In the genomic region with DNA sequence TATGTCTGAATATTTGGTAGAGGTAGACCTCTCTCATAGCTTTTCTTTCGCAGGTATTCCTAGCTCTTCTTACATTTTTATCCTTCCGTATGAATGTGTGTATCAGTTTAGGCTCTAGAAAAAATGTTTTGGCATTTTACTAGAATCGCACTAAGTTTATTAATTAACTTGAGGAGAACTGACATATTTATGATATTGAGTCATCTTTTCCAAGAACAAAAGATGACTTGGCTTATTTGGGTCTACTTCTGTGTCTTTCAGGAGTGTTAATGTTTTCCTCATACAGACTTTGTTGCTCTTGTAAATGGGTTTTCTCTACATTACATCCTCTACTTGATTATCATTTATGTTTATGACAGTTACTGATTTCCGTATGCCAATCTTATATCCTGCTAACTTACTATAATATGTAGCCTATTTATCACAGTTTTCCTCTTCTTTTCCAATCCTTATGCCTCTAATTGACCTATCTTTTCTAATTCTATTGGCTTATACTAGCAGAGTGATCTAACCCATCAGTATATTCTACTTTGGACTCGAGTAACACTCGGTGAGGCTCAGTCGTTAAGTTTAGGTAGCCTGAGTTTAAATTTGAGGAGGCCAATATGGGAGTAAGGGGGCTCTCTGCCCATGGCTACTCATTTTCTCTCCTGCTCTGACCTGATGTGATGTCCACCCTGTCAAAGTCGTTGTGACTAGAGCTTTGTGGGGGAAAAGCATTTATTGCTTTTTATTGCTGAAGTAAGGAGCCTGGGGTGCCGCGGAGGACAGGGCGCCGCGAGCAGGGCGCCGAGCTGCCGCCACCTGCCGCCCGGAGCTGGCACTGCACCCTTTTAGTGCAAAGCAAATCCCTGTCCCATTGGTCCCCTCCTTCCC, we compare ENCODE assay signal across 8 cellular contexts. TPM values are rescaled to one million over a fixed set of nuclear protein-coding genes. Genes with fewer than 3 reads are reported as not detected.
DNase-seq lines count a peak whose midpoint lies in the region; ATAC-seq, FAIRE-seq and TF ChIP-seq lines count a peak whose summit lies in the region.

No MANE protein-coding gene starts in this region.

- CTCF ChIA-PET in mammary epithelial cell (lab: Charles Lee; ENCODE audit: low non-redundant PET) = interaction anchor here (0.6 to 0.7 kb wide), 4 partner anchors 26 to 849 kb away, joined by 3 to 20 read pairs (median 4); no protein-coding TSS in a partner anchor

- TF ChIP-seq CTCF in 22Rv1 (IDR thresholded peaks at IDR 0.05) = peak; percentile 98
- peak; percentile 95 to 97 for TF ChIP-seq CTCF in mammary epithelial cell (conservative IDR thresholded peaks at IDR 0.05 in 1 of 2, IDR thresholded peaks at IDR 0.05 in 1 of 2; ENCODE audit: extremely low read depth in 1 of 2, insufficient read depth in 1 of 2, low read depth in 1 of 2, low read length in 2 of 2)
- peak; percentile 92 for TF ChIP-seq CTCF in kidney (IDR thresholded peaks at IDR 0.05; ENCODE audit: borderline replicate concordance, extremely low read depth, insufficient read depth)

- in situ Hi-C loops in mammary epithelial cell (cut with MboI; ENCODE audit: low sequenced_read_pairs in 2 of 2) = loop anchor here in 1 of 2 donors (5.0 kb wide), 1 partner anchor 101 kb away; no protein-coding TSS in a partner anchor

- intact Hi-C loops in mammary epithelial cell (cut with micrococcal nuclease) = loop anchor here (1.0 to 2.0 kb wide), 5 partner anchors 37 to 163 kb away; no protein-coding TSS in a partner anchor
- intact Hi-C loops in kidney (cut with DNase I) = no loop called here

- peaks cover 9% of the 10 kb centered on the region for H3K4me1 ChIP-seq in mammary epithelial cell (ENCODE audit: insufficient read depth, low read length)
- H3K4me1 ChIP-seq in kidney (ENCODE audit: control insufficient read depth in 1 of 2, insufficient read depth in 1 of 2, low read depth in 1 of 2, low read length in 2 of 2) = peaks cover 3 to 7% of the 10 kb centered on the region in 2 donors

- H3K36me3 ChIP-seq in mammary epithelial cell (ENCODE audit: insufficient read depth, low read length) (no peaks in the 10 kb centered on the region), kidney (ENCODE audit: control insufficient read depth in 1 of 2, insufficient read depth in 2 of 2, low read length in 2 of 2) (no peaks in the 10 kb centered on the region)

- H3K4me3 ChIP-seq in mammary epithelial cell (replicated peaks in 1 of 3; ENCODE audit: insufficient read depth in 1 of 3, low read depth in 2 of 3, low read length in 3 of 3) = no peak overlapping the region
- H3K4me3 ChIP-seq in kidney (ENCODE audit: low read length in 2 of 2) = no peak overlapping the region

- H3K4me2 ChIP-seq in mammary epithelial cell (ENCODE audit: insufficient read depth, low read depth, low read length) = peak overlapping the region; percentile 39

- H3K27ac ChIP-seq in 22Rv1 = no peak overlapping the region
- peak overlapping the region; percentile 8 for H3K27ac ChIP-seq in mammary epithelial cell (ENCODE audit: insufficient read depth, low read depth, low read length)
- no peak overlapping the region for H3K27ac ChIP-seq in kidney (ENCODE audit: low read depth in 2 of 2, low read length in 2 of 2)

- H2AFZ ChIP-seq in mammary epithelial cell (ENCODE audit: low read depth, low read length) = peak overlapping the region; percentile 71

- no peak for ATAC-seq in GM18870 (IDR thresholded peaks at IDR 0.05; ENCODE audit: unreplicated experiment)

- FAIRE-seq in GM12892 (lab: Jason Lieb, UNC) (peak; percentile 67), kidney (lab: Jason Lieb, UNC) (peak; percentile 55)

- no TSS peak for BruUV-seq in mammary epithelial cell (replicated peaks; lab: Mats Ljungman, UMichigan)

- dilution Hi-C loops in mammary epithelial cell (cut with HindIII; ENCODE audit: low sequenced_read_pairs) = no loop called here

- no peaks in the 10 kb centered on the region for H3K27me3 ChIP-seq in mammary epithelial cell (ENCODE audit: insufficient read depth, low read length)

- no peaks in the 10 kb centered on the region for H4K20me1 ChIP-seq in mammary epithelial cell (ENCODE audit: insufficient read depth, low read length)

- peak overlapping the region; percentile 15 for H3K9ac ChIP-seq in mammary epithelial cell (ENCODE audit: insufficient read depth, low read length)
- no peak overlapping the region for H3K9ac ChIP-seq in kidney (ENCODE audit: low read length in 2 of 2)

- DNase-seq in GM12892 (ENCODE audit: insufficient read length) = peak; percentile 65
- DNase-seq in NCI-H2196 (lab: John Stamatoyannopoulos, UW; ENCODE audit: unreplicated experiment) = peak; percentile 87
- DNase-seq in activated CD4-positive, CD25-positive, alpha-beta regulatory T cell treated with anti-CD3 and anti-CD28 coated beads, Interleukin-2, amount 50 U/mL, for 16 hours (ENCODE audit: low read depth, low spot score) = peak; percentile 34
- DNase-seq in mammary epithelial cell = peak; percentile 53
- peak; percentile 91 for DNase-seq in kidney
- peak; percentile 47 to 63 for DNase-seq in stimulated activated CD4-positive, alpha-beta T cell treated with anti-CD3 and anti-CD28 coated beads, Interleukin-1b, Interleukin-23, amount 100 ng/mL, for 1 hour (ENCODE audit: low read depth in 2 of 2)

- no peak for TF ChIP-seq POLR2A in GM12892 (IDR thresholded peaks at IDR 0.05; ENCODE audit: low read depth, low read length)

- no peaks in the 10 kb centered on the region for H3K79me2 ChIP-seq in mammary epithelial cell (ENCODE audit: insufficient read depth, low read length)

- 17% methylated on average over 18 of the region's 18 CpGs for WGBS in mammary epithelial cell (ENCODE audit: low coverage, missing lambda C conversion rate)

- H3K9me3 ChIP-seq in mammary epithelial cell (replicated peaks; ENCODE audit: insufficient read depth, low read length) (no peaks in the 10 kb centered on the region), kidney (ENCODE audit: control insufficient read depth in 1 of 2, low read length in 2 of 2) (no peaks in the 10 kb centered on the region)

RNA-seq across cellular contexts. Expression of a gene that starts 20.0 kb away (rescaled TPM):
- polyA plus RNA-seq in GM12892 (2012; ENCODE audit: missing spikeins) = not detected
- not detected for total RNA-seq in mammary epithelial cell
- not detected for polyA plus RNA-seq in mammary epithelial cell
- polyA minus RNA-seq in mammary epithelial cell = not detected
- total RNA-seq in kidney = 0.31 TPM
- not detected for polyA plus RNA-seq in kidney (ENCODE audit: insufficient read depth, low read depth, low replicate concordance)

RNA-seq across cellular contexts. Expression of a gene that starts 37.8 kb away (rescaled TPM):
- polyA plus RNA-seq in GM12892 (2012; ENCODE audit: missing spikeins) = not detected
- total RNA-seq in mammary epithelial cell (100 to 1,000 TPM in 1 of 2 donors, 10 to 100 TPM in 1; 65.1 to 221 TPM), kidney (28.6 TPM)
- polyA plus RNA-seq in mammary epithelial cell (48.7 TPM), kidney (ENCODE audit: insufficient read depth, low read depth, low replicate concordance) (6.5 TPM)
- polyA minus RNA-seq in mammary epithelial cell = 31.0 TPM

Comparison
In these comparisons a context has a peak if more than half of its experiments do, and no peak if none do; other contexts are left out.
1. DNase-seq: peak in every context shown above with its lines; median percentile 91 in kidney; 87 in NCI-H2196; 65 in GM12892; 55 in stimulated activated CD4-positive, alpha-beta T cell treated with anti-CD3 and anti-CD28 coated beads, Interleukin-1b, Interleukin-23, amount 100 ng/mL, for 1 hour; 53 in mammary epithelial cell; 34 in activated CD4-positive, CD25-positive, alpha-beta regulatory T cell treated with anti-CD3 and anti-CD28 coated beads, Interleukin-2, amount 50 U/mL, for 16 hours.